ENCODE assay signal across 25 cellular contexts in the genomic region with DNA sequence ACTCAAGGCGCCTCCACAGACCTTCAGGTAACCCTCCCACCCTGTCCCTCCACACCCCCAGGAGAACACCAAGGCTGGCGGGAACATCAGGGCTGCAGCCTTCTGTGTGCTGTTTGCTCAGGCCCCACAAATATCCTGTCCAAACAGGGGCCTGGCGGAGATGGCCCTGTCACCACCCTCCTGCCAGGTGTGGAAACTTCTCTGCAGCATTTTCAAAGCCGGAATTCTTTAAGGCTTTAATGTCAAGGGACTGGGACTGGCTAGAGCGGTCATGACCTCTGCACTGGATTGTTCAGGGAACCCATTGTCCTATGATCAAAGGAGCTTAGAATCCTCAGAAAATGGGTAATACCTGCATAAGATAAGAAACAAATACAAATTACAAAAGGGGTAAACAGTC. TPM values are rescaled to one million over a fixed set of nuclear protein-coding genes. Genes with fewer than 3 reads are reported as not detected.
"Had no signal": no experiment of that assay in that cellular context is flagged by ENCODE, and none has a peak within 500 bp of the region (broad histone marks: within the 10 kb centered on the region; RNA-seq: fewer than 3 reads in every experiment).

No MANE protein-coding gene starts in this region.

- ATAC-seq: activated CD4-positive, alpha-beta T cell treated with anti-CD3 and anti-CD28 coated beads for 36 hours; activated CD8-positive, alpha-beta memory T cell treated with anti-CD3 and anti-CD28 coated beads, Interleukin-2, amount 10 ng/mL, durations not matched to agents 7 days and 5 days; activated CD8-positive, alpha-beta T cell treated with anti-CD3 and anti-CD28 coated beads, Interleukin-2, amount 10 ng/mL, durations not matched to agents 7 days and 5 days; activated T-cell treated with anti-CD3 and anti-CD28 coated beads, Interleukin-2, amount 50 U/mL, for 72 hours; body of pancreas; gastrocnemius medialis; pancreas; psoas muscle; stimulated activated naive CD8-positive, alpha-beta T cell treated with anti-CD3 and anti-CD28 coated beads, Interleukin-15, Interleukin-2, amounts not matched to agents 100 U/mL and 50 U/mL, for 24 hours had no signal

- H3K4me3 ChIP-seq: adrenal gland, body of pancreas, colonic mucosa, gastrocnemius medialis, hepatocyte, pancreas, psoas muscle, testis had no signal

- H3K4me1 Mint-ChIP-seq: activated CD4-positive, alpha-beta T cell treated with anti-CD3 and anti-CD28 coated beads for 36 hours; activated CD8-positive, alpha-beta memory T cell treated with anti-CD3 and anti-CD28 coated beads, Interleukin-2, amount 10 ng/mL, durations not matched to agents 7 days and 5 days; activated naive CD8-positive, alpha-beta T cell treated with anti-CD3 and anti-CD28 coated beads for 36 hours had no signal

- H3K9me3 Mint-ChIP-seq: activated naive CD4-positive, alpha-beta T cell treated with anti-CD3 and anti-CD28 coated beads for 36 hours; activated naive CD8-positive, alpha-beta T cell treated with anti-CD3 and anti-CD28 coated beads for 36 hours; activated T-cell treated with anti-CD3 and anti-CD28 coated beads, Interleukin-2, amount 50 U/mL, for 72 hours had no signal

- H3K27me3 ChIP-seq: adrenal gland, body of pancreas, colonic mucosa, gastrocnemius medialis, hepatocyte, pancreas, testis had no signal

- H3K27ac ChIP-seq: adrenal gland, body of pancreas, colonic mucosa, gastrocnemius medialis, hepatocyte, pancreas, psoas muscle had no signal

- H3K36me3 ChIP-seq: adrenal gland, colonic mucosa, gastrocnemius medialis, pancreas had no signal

- H3K36me3 Mint-ChIP-seq: activated CD8-positive, alpha-beta memory T cell treated with anti-CD3 and anti-CD28 coated beads, Interleukin-2, amount 10 ng/mL, durations not matched to agents 7 days and 5 days; activated naive CD8-positive, alpha-beta T cell treated with anti-CD3 and anti-CD28 coated beads for 36 hours had no signal

- H3K27me3 Mint-ChIP-seq: activated naive CD8-positive, alpha-beta T cell treated with anti-CD3 and anti-CD28 coated beads for 36 hours had no signal

- H3K4me1 ChIP-seq: adrenal gland, colonic mucosa, gastrocnemius medialis, psoas muscle had no signal

- H3K27ac Mint-ChIP-seq: activated CD4-positive, alpha-beta T cell treated with anti-CD3 and anti-CD28 coated beads for 36 hours; activated CD8-positive, alpha-beta memory T cell treated with anti-CD3 and anti-CD28 coated beads, Interleukin-2, amount 10 ng/mL, durations not matched to agents 7 days and 5 days; activated CD8-positive, alpha-beta T cell treated with anti-CD3 and anti-CD28 coated beads, Interleukin-2, amount 10 ng/mL, durations not matched to agents 7 days and 5 days; activated naive CD4-positive, alpha-beta T cell treated with anti-CD3 and anti-CD28 coated beads for 36 hours; activated naive CD8-positive, alpha-beta T cell treated with anti-CD3 and anti-CD28 coated beads for 36 hours; activated T-cell treated with anti-CD3 and anti-CD28 coated beads, Interleukin-2, amount 50 U/mL, for 72 hours had no signal

- H3K9me3 ChIP-seq: adrenal gland, body of pancreas, colonic mucosa, gastrocnemius medialis, pancreas, psoas muscle, testis had no signal

- H3K4me3 Mint-ChIP-seq: activated CD4-positive, alpha-beta T cell treated with anti-CD3 and anti-CD28 coated beads for 36 hours; activated CD8-positive, alpha-beta memory T cell treated with anti-CD3 and anti-CD28 coated beads, Interleukin-2, amount 10 ng/mL, durations not matched to agents 7 days and 5 days; activated CD8-positive, alpha-beta T cell treated with anti-CD3 and anti-CD28 coated beads, Interleukin-2, amount 10 ng/mL, durations not matched to agents 7 days and 5 days; activated naive CD4-positive, alpha-beta T cell treated with anti-CD3 and anti-CD28 coated beads for 36 hours; activated naive CD8-positive, alpha-beta T cell treated with anti-CD3 and anti-CD28 coated beads for 36 hours; activated T-cell treated with anti-CD3 and anti-CD28 coated beads, Interleukin-2, amount 50 U/mL, for 72 hours had no signal

- DNase-seq: activated CD4-positive, alpha-beta T cell treated with anti-CD3 and anti-CD28 coated beads for 36 hours; activated CD4-positive, CD25-positive, alpha-beta regulatory T cell; activated CD8-positive, alpha-beta memory T cell treated with anti-CD3 and anti-CD28 coated beads, Interleukin-2, amount 10 ng/mL, durations not matched to agents 7 days and 5 days; activated CD8-positive, alpha-beta T cell treated with anti-CD3 and anti-CD28 coated beads, Interleukin-2, amount 10 ng/mL, durations not matched to agents 7 days and 5 days; activated naive CD4-positive, alpha-beta T cell treated with anti-CD3 and anti-CD28 coated beads for 36 hours; activated naive CD8-positive, alpha-beta T cell treated with anti-CD3 and anti-CD28 coated beads for 36 hours; activated T-cell treated with anti-CD3 and anti-CD28 coated beads, Interleukin-2, amount 50 U/mL, for 72 hours; adrenal gland; cerebellar nuclear complex; colonic mucosa; effector CD8-positive, alpha-beta T cell; gastrocnemius medialis; islet precursor cell; left ventricle myocardium superior; nucleus accumbens; pancreas; psoas muscle; stimulated activated CD4-positive, alpha-beta T cell treated with anti-CD3 and anti-CD28 coated beads, Interleukin-12 subunit alpha, Interleukin-12 subunit beta, amount 100 ng/mL, for 4 hours; stimulated activated CD4-positive, alpha-beta T cell treated with anti-CD3 and anti-CD28 coated beads, Interleukin-4, amount 100 ng/mL, for 1 hour; stimulated activated naive CD8-positive, alpha-beta T cell treated with anti-CD3 and anti-CD28 coated beads, Interleukin-15, Interleukin-2, amounts not matched to agents 100 U/mL and 50 U/mL, for 24 hours; T-helper 2 cell; testis; trophoblast cell had no signal

RNA-seq across cellular contexts. Expression of a gene that starts 46.6 kb away (rescaled TPM):
- total RNA-seq: activated naive CD4-positive, alpha-beta T cell treated with anti-CD3 and anti-CD28 coated beads for 36 hours had no signal
